ENCODE assay signal across 14 cellular contexts in genomic region chr5:172167893-172168292, GRCh38. TPM values are rescaled to one million over a fixed set of nuclear protein-coding genes. Genes with fewer than 3 reads are reported as not detected.
A peak's percentile ranks its signal among the peaks of the same experiment; 100 is the strongest.
DNase-seq lines count a peak whose midpoint lies in the region; ATAC-seq, FAIRE-seq and TF ChIP-seq lines count a peak whose summit lies in the region.
"Had no signal": no experiment of that assay in that cellular context is flagged by ENCODE, and none has a peak within 500 bp of the region (broad histone marks: within the 10 kb centered on the region; RNA-seq: fewer than 3 reads in every experiment).

No MANE protein-coding gene starts in this region.

- H3K27ac ChIP-seq in K562 (ENCODE audit: extremely low read depth, low read depth, low read length) = no peak overlapping the region
- H3K27ac ChIP-seq in lower lobe of right lung = peak overlapping the region; percentile 56
- H3K27ac ChIP-seq in foreskin keratinocyte = no peak overlapping the region

- H3K4me1 ChIP-seq in K562 (replicated peaks in 1 of 2; ENCODE audit: control insufficient read depth in 2 of 2, insufficient read depth in 2 of 2, low read length in 2 of 2) (peaks cover 0 to 10% of the 10 kb centered on the region in 2 experiments; a peak in 2 of 5 replicates), lower lobe of right lung (peaks cover 71% of the 10 kb centered on the region), foreskin keratinocyte (peaks cover 7% of the 10 kb centered on the region)

- TF ChIP-seq CTCF in K562 (IDR thresholded peaks at IDR 0.05 in 2 of 3, conservative IDR thresholded peaks at IDR 0.05 in 1 of 3; ENCODE audit: insufficient read depth in 2 of 3, low read depth in 1 of 3, low read length in 3 of 3) (no peak), lower lobe of right lung (IDR thresholded peaks at IDR 0.05) (no peak), foreskin keratinocyte (conservative IDR thresholded peaks at IDR 0.05) (no peak)

- no peak overlapping the region for H2AFZ ChIP-seq in K562 (ENCODE audit: low read depth, low read length)

- no peak overlapping the region for H3K4me2 ChIP-seq in K562 (ENCODE audit: insufficient read depth, low read length)

- no peak overlapping the region for H3K4me3 ChIP-seq in K562
- no peak overlapping the region for H3K4me3 ChIP-seq in lower lobe of right lung
- H3K4me3 ChIP-seq: dorsolateral prefrontal cortex had no signal

- H3K9me3 ChIP-seq in K562 (replicated peaks; ENCODE audit: control insufficient read depth, insufficient read depth, low read depth, low read length) = no peaks in the 10 kb centered on the region
- H3K9me3 ChIP-seq in lower lobe of right lung = no peaks in the 10 kb centered on the region

- no TSS peak for BruUV-seq in K562 (replicated peaks; lab: Mats Ljungman, UMichigan)

- no peak for TF ChIP-seq POLR2A in K562 (conservative IDR thresholded peaks at IDR 0.05)

- H3K27ac Mint-ChIP-seq in stimulated activated naive B cell treated with anti-CD40 and anti-IgM and Interleukin-4, amounts not matched to agents 10 μg/mL and 1 μg/mL and 100 μg/mL, for 72 hours = peak overlapping the region; percentile 37

- H3K27me3 Mint-ChIP-seq in stimulated activated naive B cell treated with anti-CD40 and anti-IgM and Interleukin-4, amounts not matched to agents 10 μg/mL and 1 μg/mL and 100 μg/mL, for 72 hours = no peaks in the 10 kb centered on the region

- H3K4me1 Mint-ChIP-seq in stimulated activated naive B cell treated with anti-CD40 and anti-IgM and Interleukin-4, amounts not matched to agents 10 μg/mL and 1 μg/mL and 100 μg/mL, for 72 hours = peaks cover 46 to 95% of the 10 kb centered on the region in 2 donors

- H3K4me3 Mint-ChIP-seq in stimulated activated naive B cell treated with anti-CD40 and anti-IgM and Interleukin-4, amounts not matched to agents 10 μg/mL and 1 μg/mL and 100 μg/mL, for 72 hours = no peak overlapping the region

- no peaks in the 10 kb centered on the region for H4K20me1 ChIP-seq in K562 (replicated peaks; ENCODE audit: control insufficient read depth, insufficient read depth, low read length)

- H3K9me3 Mint-ChIP-seq in stimulated activated naive B cell treated with anti-CD40 and anti-IgM and Interleukin-4, amounts not matched to agents 10 μg/mL and 1 μg/mL and 100 μg/mL, for 72 hours = no peaks in the 10 kb centered on the region

- POLR2A ChIA-PET in K562 (lab: Yijun Ruan, JAX) = interaction anchor here (0.6 to 0.8 kb wide), 2 partner anchors 19 to 570 kb away, joined by 3 to 4 read pairs; no protein-coding TSS in a partner anchor

- peaks cover 29 to 40% of the 10 kb centered on the region in 2 donors for H3K36me3 Mint-ChIP-seq in stimulated activated naive B cell treated with anti-CD40 and anti-IgM and Interleukin-4, amounts not matched to agents 10 μg/mL and 1 μg/mL and 100 μg/mL, for 72 hours

- CTCF ChIA-PET in K562 (lab: Yijun Ruan, JAX; ENCODE audit: low intra/inter-chr PET ratio) = no interaction called here

- ATAC-seq in K562 (peak; percentile 34; the same call in 1 of the 3 replicates), lower lobe of right lung (peak in 1 of 2 donors; percentile 31), GM21447 (IDR thresholded peaks at IDR 0.05; ENCODE audit: unreplicated experiment) (no peak), foreskin keratinocyte (no peak)
- ATAC-seq in stimulated activated naive B cell treated with anti-CD40 and anti-IgM and Interleukin-4, amounts not matched to agents 10 μg/mL and 1 μg/mL and 100 μg/mL, for 72 hours (replicated peaks) = no peak

- peaks cover 4% of the 10 kb centered on the region for H3K9me1 ChIP-seq in K562 (ENCODE audit: control insufficient read depth, insufficient read depth, low read length)

- no peak overlapping the region for H3K9ac ChIP-seq in K562 (ENCODE audit: insufficient read depth in 1 of 2, low read depth in 2 of 2, low read length in 2 of 2)

- DNase-seq in NCI-H748 (lab: John Stamatoyannopoulos, UW; ENCODE audit: unreplicated experiment) (peak; percentile 65), NCI-H748 treated with DMSO at 0.1 percent for 48 hours (lab: John Stamatoyannopoulos, UW) (no peak), K562 (ENCODE audit: extremely low read depth in 1 of 4, low spot score in 3 of 4) (no peak), lower lobe of right lung (no peak), foreskin keratinocyte (no peak)
- no peak for DNase-seq in stimulated activated naive B cell treated with anti-CD40 and anti-IgM and Interleukin-4, amounts not matched to agents 10 μg/mL and 1 μg/mL and 100 μg/mL, for 72 hours
- no peak for DNase-seq in stimulated activated CD8-positive, alpha-beta memory T cell treated with anti-CD3 and anti-CD28 coated beads, Interleukin-4, amount 100 ng/mL, for 48 hours
- DNase-seq: activated T-cell treated with anti-CD3 and anti-CD28 coated beads, Interleukin-2, amount 50 U/mL, for 48 hours; anterior cingulate cortex; HCEC 1CT had no signal

- H3K36me3 ChIP-seq in K562 (ENCODE audit: control insufficient read depth, insufficient read depth, low read length) (no peaks in the 10 kb centered on the region), lower lobe of right lung (no peaks in the 10 kb centered on the region)

- TF ChIP-seq EP300 in K562 (IDR thresholded peaks at IDR 0.05; ENCODE audit: low read length) = no peak

- intact Hi-C loops in K562 (cut with micrococcal nuclease) = no loop called here
- intact Hi-C loops in lower lobe of right lung (cut with DNase I) = no loop called here

- FAIRE-seq in K562 (lab: Jason Lieb, UNC) = no peak
- FAIRE-seq: A204.1 had no signal

- no peak for TF ChIP-seq RAD21 in K562 (CRISPR knock-in tag; conservative IDR thresholded peaks at IDR 0.05 in 1 of 2, IDR thresholded peaks at IDR 0.05 in 1 of 2)

- in situ Hi-C loops in K562 (cut with MboI) = no loop called here

- H3K27me3 ChIP-seq in K562 (ENCODE audit: control insufficient read depth in 2 of 2, insufficient read depth in 2 of 2, low read length in 2 of 2) (peaks cover 0 to 8% of the 10 kb centered on the region in 2 experiments; a peak in 3 of 5 replicates), lower lobe of right lung (ENCODE audit: low read depth) (no peaks in the 10 kb centered on the region), foreskin keratinocyte (no peaks in the 10 kb centered on the region)
- H3K27me3 ChIP-seq: dorsolateral prefrontal cortex had no signal

- 62% methylated on average over 7 of the region's 7 CpGs for WGBS in K562 (ENCODE audit: insufficient coverage, low coverage, missing lambda C conversion rate)

- no peaks in the 10 kb centered on the region for H3K79me2 ChIP-seq in K562 (ENCODE audit: control insufficient read depth, insufficient read depth, low read length)

TF ChIP-seq in K562, 482 proteins besides CTCF, POLR2A, EP300 and RAD21 (continues in another document):
- TF ChIP-seq RFX1 (IDR thresholded peaks at IDR 0.05) (peak; percentile 68), PKNOX1 (IDR thresholded peaks at IDR 0.05) (peak; percentile 90)

RNA-seq across cellular contexts. Expression of gene STK10, which starts 20.1 kb away (rescaled TPM):
- 22.0 and 33.0 TPM in 2 replicates for total RNA-seq in K562 (2011; cell fraction: chromatin; rRNA removed; ENCODE audit: low replicate concordance)
- total RNA-seq in K562 (2011; cell fraction: nucleolus; rRNA removed) = 15.5 and 16.7 TPM in 2 replicates
- 14.1 and 17.8 TPM in 2 replicates for total RNA-seq in K562 (2011; cell fraction: nucleoplasm; rRNA removed)
- total RNA-seq in K562 (2014; rRNA removed) (3.9 and 4.0 TPM in 2 replicates), K562 (2014; rRNA removed; fragmentation: Illumina TruSeq; extraction: Trizol) (1.8 and 2.4 TPM in 2 replicates), K562 (2015; rRNA removed; fragmentation: Illumina TruSeq; extraction: Trizol) (2.8 and 3.1 TPM in 2 replicates), K562 (2021) (6.7 and 7.5 TPM in 2 replicates), lower lobe of right lung (72.5 TPM), foreskin keratinocyte (28.2 and 31.2 TPM in 2 replicates)
- polyA plus RNA-seq in K562 (2011; rRNA removed) (1.5 and 2.3 TPM in 2 replicates), K562 (2014; fragmentation: Illumina TruSeq; extraction: Trizol) (3.3 TPM in 2 replicates), K562 (2014; fragmentation: Nextera tagmentation; extraction: Ambion mirVana) (under 1 TPM; 0.30 to 0.55 TPM), K562 (2014; rRNA removed) (1.9 and 3.2 TPM in 2 replicates), foreskin keratinocyte (19.4 and 25.6 TPM in 2 replicates)
- 1.4 and 2.8 TPM in 2 replicates for polyA plus RNA-seq in K562 (2011; cell fraction: cytosol; rRNA removed)
- 4.0 and 8.4 TPM in 2 replicates for polyA plus RNA-seq in K562 (2011; cell fraction: nucleus; rRNA removed)
- 2.9 and 3.3 TPM in 2 replicates for polyA plus RNA-seq in K562 (2012)
- polyA minus RNA-seq in K562 (2011; rRNA and poly(A)+ RNA removed) = 2.3 and 3.0 TPM in 2 replicates
- 1.1 and 7.0 TPM in 2 replicates for polyA minus RNA-seq in K562 (2011; cell fraction: cytosol; rRNA and poly(A)+ RNA removed)
- polyA minus RNA-seq in K562 (2011; cell fraction: nucleus; rRNA and poly(A)+ RNA removed) = 4.6 and 8.6 TPM in 2 replicates

RNA-seq across cellular contexts. Expression of gene EFCAB9, which starts 26.1 kb away (rescaled TPM):
- total RNA-seq in K562 (2011; cell fraction: chromatin; rRNA removed; ENCODE audit: low replicate concordance) = not detected in 2 replicates
- not detected in 2 replicates for total RNA-seq in K562 (2011; cell fraction: nucleolus; rRNA removed)
- total RNA-seq in K562 (2011; cell fraction: nucleoplasm; rRNA removed) = not detected in 2 replicates
- total RNA-seq in K562 (2014; rRNA removed) (not detected in 2 replicates), K562 (2014; rRNA removed; fragmentation: Illumina TruSeq; extraction: Trizol) (not detected in 2 replicates), K562 (2015; rRNA removed; fragmentation: Illumina TruSeq; extraction: Trizol) (not detected in 2 replicates), K562 (2021) (not detected in 2 replicates), lower lobe of right lung (not detected), foreskin keratinocyte (not detected in 2 replicates)
- polyA plus RNA-seq in K562 (2011; rRNA removed) (not detected in 2 replicates), K562 (2014; fragmentation: Illumina TruSeq; extraction: Trizol) (not detected in 2 replicates), K562 (2014; fragmentation: Nextera tagmentation; extraction: Ambion mirVana) (not detected), K562 (2014; rRNA removed) (not detected in 2 replicates), foreskin keratinocyte (not detected in 2 replicates)
- polyA plus RNA-seq in K562 (2011; cell fraction: cytosol; rRNA removed) = not detected in 2 replicates
- not detected in 2 replicates for polyA plus RNA-seq in K562 (2011; cell fraction: nucleus; rRNA removed)
- not detected in 2 replicates for polyA plus RNA-seq in K562 (2012)
- not detected in 2 replicates for polyA minus RNA-seq in K562 (2011; rRNA and poly(A)+ RNA removed)
- not detected in 2 replicates for polyA minus RNA-seq in K562 (2011; cell fraction: cytosol; rRNA and poly(A)+ RNA removed)
- not detected in 2 replicates for polyA minus RNA-seq in K562 (2011; cell fraction: nucleus; rRNA and poly(A)+ RNA removed)
- total RNA-seq: dorsolateral prefrontal cortex, MCF 10A had no signal
